ENCODE assay signal across 1 cellular context in the genomic region with DNA sequence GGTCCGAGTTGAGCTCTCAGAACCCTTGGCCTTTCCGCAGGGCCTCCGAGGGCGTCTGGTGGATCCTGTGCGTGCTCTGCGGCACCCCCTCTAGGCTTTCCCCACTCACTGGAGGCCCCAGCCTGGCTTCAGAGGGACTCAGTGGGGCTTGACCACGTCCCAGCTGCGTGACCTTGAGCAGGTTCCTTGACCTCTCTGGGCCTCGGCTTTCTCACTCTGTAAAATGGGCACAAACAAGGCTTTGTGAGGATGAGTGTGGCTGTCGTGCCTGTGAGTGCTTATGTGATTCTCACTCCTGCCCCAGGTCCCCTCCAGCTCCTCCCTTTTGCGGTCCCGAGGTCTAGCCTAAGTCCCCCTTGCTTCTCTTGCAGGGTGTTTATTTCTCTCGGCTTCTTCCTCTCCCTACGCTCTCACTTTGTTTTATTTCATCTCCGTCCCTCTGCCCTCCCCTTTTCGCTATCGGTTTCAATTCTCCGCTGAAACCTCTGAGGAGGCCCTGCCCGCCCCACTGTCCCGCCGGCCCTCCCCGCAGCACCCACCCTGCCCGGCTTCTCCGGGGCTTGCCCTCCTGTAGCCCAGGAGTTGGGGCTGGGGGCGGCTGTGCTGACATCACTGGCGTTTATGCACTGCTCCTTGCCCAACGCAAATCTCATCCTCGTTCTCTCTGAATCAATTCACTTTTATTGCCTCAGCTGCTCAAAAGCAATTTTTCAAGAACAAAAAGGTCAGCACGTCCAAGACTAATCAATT.
TF ChIP-seq lines count a peak whose summit lies in the region.

No MANE protein-coding gene starts in this region.

TF ChIP-seq in K562, 482 proteins besides CTCF, POLR2A, EP300 and RAD21 (continued from another document):
- TF ChIP-seq TAF1 (IDR thresholded peaks at IDR 0.05; ENCODE audit: control insufficient read depth, extremely low read depth, insufficient read depth, low read length, severe bottlenecking) (no peak), ADNP (tag; IDR thresholded peaks at IDR 0.05) (peak; percentile 53; the same call in 1 of the 2 replicates), PTBP1 (IDR thresholded peaks at IDR 0.05; ENCODE audit: low read depth, low read length) (0 out of 2 replicates have a peak, but pooled peaks have one; percentile 71), SP2 (IDR thresholded peaks at IDR 0.05; ENCODE audit: extremely low read depth, low read depth, low read length, poor library complexity, severe bottlenecking) (no peak), ESRRA (IDR thresholded peaks at IDR 0.05; ENCODE audit: borderline replicate concordance, low read depth) (peak; percentile 100), MYC (IDR thresholded peaks at IDR 0.05; ENCODE audit: low read depth, low read length) (no peak), MYC (CRISPR knock-in tag; IDR thresholded peaks at IDR 0.05; ENCODE audit: borderline replicate concordance, low read depth) (no peak), CHCHD3 (CRISPR knock-in tag; IDR thresholded peaks at IDR 0.05) (no peak)
